In the genomic region with DNA sequence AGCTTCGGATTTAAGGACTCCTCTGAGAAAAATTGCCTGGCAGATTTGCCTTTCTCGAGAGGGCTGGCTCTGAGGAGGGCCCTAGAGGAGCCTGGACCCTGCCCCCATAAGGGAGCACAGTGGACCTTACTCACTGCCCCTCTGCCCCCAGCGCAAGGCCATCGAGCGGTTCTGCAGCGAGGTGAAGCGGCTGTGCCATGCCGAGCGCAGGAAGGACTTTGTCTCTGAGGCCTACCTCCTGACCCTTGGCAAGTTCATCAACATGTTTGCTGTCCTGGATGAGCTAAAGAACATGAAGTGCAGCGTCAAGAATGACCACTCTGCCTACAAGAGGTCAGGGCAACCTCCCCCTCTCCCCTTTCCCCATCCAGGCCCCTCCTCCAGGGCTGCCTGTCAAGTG, we compare ENCODE assay signal across 20 cellular contexts.
"Had no signal": no experiment of that assay in that cellular context is flagged by ENCODE, and none has a peak within 500 bp of the region (broad histone marks: within the 10 kb centered on the region; RNA-seq: fewer than 3 reads in every experiment).

No MANE protein-coding gene starts in this region.

- H3K27ac ChIP-seq: brain microvascular endothelial cell, epithelial cell of prostate, gastrocnemius medialis, heart left ventricle, right atrium auricular region, SK-N-MC, skin epidermis, tibial nerve, uterus had no signal

- DNase-seq: activated CD4-positive, alpha-beta memory T cell treated with anti-CD3 and anti-CD28 coated beads, Interleukin-2, amount 10 ng/mL, durations not matched to agents 7 days and 5 days; activated naive CD8-positive, alpha-beta T cell treated with anti-CD3 and anti-CD28 coated beads, Interleukin-2, amount 10 ng/mL, durations not matched to agents 7 days and 5 days; brain microvascular endothelial cell; cortex of kidney; gastrocnemius medialis; heart left ventricle; left cardiac atrium; midbrain; nucleus accumbens; stimulated activated CD4-positive, alpha-beta T cell treated with anti-CD3 and anti-CD28 coated beads, Interleukin-4, amount 100 ng/mL, for 24 hours; stimulated activated naive CD4-positive, alpha-beta T cell treated with Interleukin-2 at 50 U/mL for 16 hours; substantia nigra; uterus had no signal

- H3K4me1 ChIP-seq: gastrocnemius medialis, tibial nerve, uterus had no signal

- H3K9me3 ChIP-seq: gastrocnemius medialis, heart left ventricle, right atrium auricular region, tibial nerve, uterus had no signal

- ATAC-seq: gastrocnemius medialis, heart left ventricle, left cardiac atrium had no signal

- H3K9me3 Mint-ChIP-seq: activated CD4-positive, alpha-beta memory T cell treated with anti-CD3 and anti-CD28 coated beads, Interleukin-2, amount 10 ng/mL, durations not matched to agents 7 days and 5 days; activated naive CD8-positive, alpha-beta T cell treated with anti-CD3 and anti-CD28 coated beads, Interleukin-2, amount 10 ng/mL, durations not matched to agents 7 days and 5 days had no signal

- H3K27me3 Mint-ChIP-seq: activated CD4-positive, alpha-beta memory T cell treated with anti-CD3 and anti-CD28 coated beads, Interleukin-2, amount 10 ng/mL, durations not matched to agents 7 days and 5 days; activated naive CD8-positive, alpha-beta T cell treated with anti-CD3 and anti-CD28 coated beads, Interleukin-2, amount 10 ng/mL, durations not matched to agents 7 days and 5 days; progenitor cell of endocrine pancreas had no signal

- H3K4me3 ChIP-seq: gastrocnemius medialis, heart left ventricle, lung, right atrium auricular region, SK-N-MC, skin epidermis, tibial nerve, uterus had no signal

- H3K36me3 ChIP-seq: brain microvascular endothelial cell, gastrocnemius medialis, right atrium auricular region, uterus had no signal

- H3K27me3 ChIP-seq: brain microvascular endothelial cell, gastrocnemius medialis, heart left ventricle, right atrium auricular region, tibial nerve, uterus had no signal

- H3K27ac Mint-ChIP-seq: progenitor cell of endocrine pancreas had no signal

- H3K4me3 Mint-ChIP-seq: activated CD4-positive, alpha-beta memory T cell treated with anti-CD3 and anti-CD28 coated beads, Interleukin-2, amount 10 ng/mL, durations not matched to agents 7 days and 5 days; activated naive CD8-positive, alpha-beta T cell treated with anti-CD3 and anti-CD28 coated beads, Interleukin-2, amount 10 ng/mL, durations not matched to agents 7 days and 5 days had no signal
